ENCODE assay signal across 1 cellular context in the genomic region with DNA sequence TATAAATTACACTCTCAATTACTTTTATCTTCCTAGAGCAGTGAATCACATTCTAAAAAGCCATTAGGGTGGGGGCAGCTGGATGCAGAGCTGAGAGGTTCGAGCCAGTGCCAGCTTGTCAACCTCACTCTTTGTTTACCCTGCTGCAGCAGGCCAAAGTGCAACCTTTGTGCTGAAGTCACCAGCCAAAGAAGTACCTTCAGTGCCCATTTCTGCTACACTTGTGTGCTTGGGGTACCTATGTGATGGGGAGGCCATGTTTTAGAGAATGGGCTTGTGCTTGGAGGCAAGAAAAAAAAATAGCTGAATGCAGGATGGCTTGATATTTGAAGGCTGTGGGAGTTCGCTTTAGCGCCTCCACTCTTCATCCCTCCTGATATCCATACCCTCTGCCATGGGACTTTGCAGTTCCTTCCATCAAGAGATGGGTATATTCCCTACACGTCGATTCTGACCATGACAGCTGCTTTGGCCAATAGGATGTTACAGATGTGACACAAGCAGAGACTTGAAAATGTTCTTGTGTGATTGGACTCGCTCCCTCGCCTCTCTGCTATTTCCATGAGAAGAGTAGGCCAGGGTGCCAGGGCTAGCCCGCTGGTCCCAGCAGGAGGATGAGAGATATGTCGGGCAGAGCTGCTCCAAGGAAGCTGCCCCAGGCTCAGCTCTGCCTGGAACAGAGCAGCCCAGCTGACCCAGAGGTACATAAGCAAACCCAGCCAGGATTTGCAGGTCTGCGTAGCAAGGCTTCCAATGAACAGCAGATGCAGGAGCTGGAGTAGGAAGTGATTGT.
TF ChIP-seq lines count a peak whose summit lies in the region.

No MANE protein-coding gene starts in this region.

TF ChIP-seq in HepG2, 621 proteins besides CTCF, POLR2A, EP300 and RAD21 (continued from another document and continues in another):
- TF ChIP-seq, protein P1, sequence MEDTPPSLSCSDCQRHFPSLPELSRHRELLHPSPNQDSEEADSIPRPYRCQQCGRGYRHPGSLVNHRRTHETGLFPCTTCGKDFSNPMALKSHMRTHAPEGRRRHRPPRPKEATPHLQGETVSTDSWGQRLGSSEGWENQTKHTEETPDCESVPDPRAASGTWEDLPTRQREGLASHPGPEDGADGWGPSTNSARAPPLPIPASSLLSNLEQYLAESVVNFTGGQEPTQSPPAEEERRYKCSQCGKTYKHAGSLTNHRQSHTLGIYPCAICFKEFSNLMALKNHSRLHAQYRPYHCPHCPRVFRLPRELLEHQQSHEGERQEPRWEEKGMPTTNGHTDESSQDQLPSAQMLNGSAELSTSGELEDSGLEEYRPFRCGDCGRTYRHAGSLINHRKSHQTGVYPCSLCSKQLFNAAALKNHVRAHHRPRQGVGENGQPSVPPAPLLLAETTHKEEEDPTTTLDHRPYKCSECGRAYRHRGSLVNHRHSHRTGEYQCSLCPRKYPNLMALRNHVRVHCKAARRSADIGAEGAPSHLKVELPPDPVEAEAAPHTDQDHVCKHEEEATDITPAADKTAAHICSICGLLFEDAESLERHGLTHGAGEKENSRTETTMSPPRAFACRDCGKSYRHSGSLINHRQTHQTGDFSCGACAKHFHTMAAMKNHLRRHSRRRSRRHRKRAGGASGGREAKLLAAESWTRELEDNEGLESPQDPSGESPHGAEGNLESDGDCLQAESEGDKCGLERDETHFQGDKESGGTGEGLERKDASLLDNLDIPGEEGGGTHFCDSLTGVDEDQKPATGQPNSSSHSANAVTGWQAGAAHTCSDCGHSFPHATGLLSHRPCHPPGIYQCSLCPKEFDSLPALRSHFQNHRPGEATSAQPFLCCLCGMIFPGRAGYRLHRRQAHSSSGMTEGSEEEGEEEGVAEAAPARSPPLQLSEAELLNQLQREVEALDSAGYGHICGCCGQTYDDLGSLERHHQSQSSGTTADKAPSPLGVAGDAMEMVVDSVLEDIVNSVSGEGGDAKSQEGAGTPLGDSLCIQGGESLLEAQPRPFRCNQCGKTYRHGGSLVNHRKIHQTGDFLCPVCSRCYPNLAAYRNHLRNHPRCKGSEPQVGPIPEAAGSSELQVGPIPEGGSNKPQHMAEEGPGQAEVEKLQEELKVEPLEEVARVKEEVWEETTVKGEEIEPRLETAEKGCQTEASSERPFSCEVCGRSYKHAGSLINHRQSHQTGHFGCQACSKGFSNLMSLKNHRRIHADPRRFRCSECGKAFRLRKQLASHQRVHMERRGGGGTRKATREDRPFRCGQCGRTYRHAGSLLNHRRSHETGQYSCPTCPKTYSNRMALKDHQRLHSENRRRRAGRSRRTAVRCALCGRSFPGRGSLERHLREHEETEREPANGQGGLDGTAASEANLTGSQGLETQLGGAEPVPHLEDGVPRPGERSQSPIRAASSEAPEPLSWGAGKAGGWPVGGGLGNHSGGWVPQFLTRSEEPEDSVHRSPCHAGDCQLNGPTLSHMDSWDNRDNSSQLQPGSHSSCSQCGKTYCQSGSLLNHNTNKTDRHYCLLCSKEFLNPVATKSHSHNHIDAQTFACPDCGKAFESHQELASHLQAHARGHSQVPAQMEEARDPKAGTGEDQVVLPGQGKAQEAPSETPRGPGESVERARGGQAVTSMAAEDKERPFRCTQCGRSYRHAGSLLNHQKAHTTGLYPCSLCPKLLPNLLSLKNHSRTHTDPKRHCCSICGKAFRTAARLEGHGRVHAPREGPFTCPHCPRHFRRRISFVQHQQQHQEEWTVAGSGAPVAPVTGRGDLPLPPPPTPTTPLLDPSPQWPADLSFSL (CRISPR knock-in tag; IDR thresholded peaks at IDR 0.05) = no peak
- TF ChIP-seq YEATS4 (CRISPR knock-in tag; IDR thresholded peaks at IDR 0.05; ENCODE audit: borderline replicate concordance) = no peak
- no peak for TF ChIP-seq ZSCAN20 (CRISPR knock-in tag; IDR thresholded peaks at IDR 0.05; ENCODE audit: borderline replicate concordance)
- TF ChIP-seq, protein P2, sequence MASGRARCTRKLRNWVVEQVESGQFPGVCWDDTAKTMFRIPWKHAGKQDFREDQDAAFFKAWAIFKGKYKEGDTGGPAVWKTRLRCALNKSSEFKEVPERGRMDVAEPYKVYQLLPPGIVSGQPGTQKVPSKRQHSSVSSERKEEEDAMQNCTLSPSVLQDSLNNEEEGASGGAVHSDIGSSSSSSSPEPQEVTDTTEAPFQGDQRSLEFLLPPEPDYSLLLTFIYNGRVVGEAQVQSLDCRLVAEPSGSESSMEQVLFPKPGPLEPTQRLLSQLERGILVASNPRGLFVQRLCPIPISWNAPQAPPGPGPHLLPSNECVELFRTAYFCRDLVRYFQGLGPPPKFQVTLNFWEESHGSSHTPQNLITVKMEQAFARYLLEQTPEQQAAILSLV (CRISPR knock-in tag; IDR thresholded peaks at IDR 0.05; ENCODE audit: borderline replicate concordance) = no peak
- TF ChIP-seq ZNF446 (CRISPR knock-in tag; IDR thresholded peaks at IDR 0.05) = no peak
- no peak; the same call in 1 of the 2 replicates for TF ChIP-seq ZNF460 (CRISPR knock-in tag; IDR thresholded peaks at IDR 0.05; ENCODE audit: borderline replicate concordance)
- no peak for TF ChIP-seq CENPT (CRISPR knock-in tag; IDR thresholded peaks at IDR 0.05; ENCODE audit: low read depth)
- peak; percentile 94 for TF ChIP-seq ZNF644 (CRISPR knock-in tag; IDR thresholded peaks at IDR 0.05; ENCODE audit: low read depth)
- TF ChIP-seq EED (CRISPR knock-in tag; IDR thresholded peaks at IDR 0.05) = no peak
- 0 out of 2 replicates have a peak, but pooled peaks have one; percentile 39 for TF ChIP-seq CHCHD3 (CRISPR knock-in tag; IDR thresholded peaks at IDR 0.05)
- no peak for TF ChIP-seq MBD4 (IDR thresholded peaks at IDR 0.05; ENCODE audit: borderline replicate concordance, low read length)
- TF ChIP-seq HOXA5 (CRISPR knock-in tag; IDR thresholded peaks at IDR 0.05) = no peak
- TF ChIP-seq ZBTB42 (CRISPR knock-in tag; IDR thresholded peaks at IDR 0.05) = no peak
- TF ChIP-seq ZNF121 (CRISPR knock-in tag; IDR thresholded peaks at IDR 0.05) = no peak
- TF ChIP-seq SAFB2 (CRISPR knock-in tag; IDR thresholded peaks at IDR 0.05; ENCODE audit: borderline replicate concordance, low read depth) = peak; percentile 32; the same call in 1 of the 2 replicates
- TF ChIP-seq TAF15 (IDR thresholded peaks at IDR 0.05; ENCODE audit: low read depth, low read length, poor library complexity, severe bottlenecking) = no peak
- TF ChIP-seq ZNF230 (CRISPR knock-in tag; IDR thresholded peaks at IDR 0.05) = no peak
- TF ChIP-seq ATF7-NPFF (CRISPR knock-in tag; IDR thresholded peaks at IDR 0.05; ENCODE audit: low read depth) = peak; percentile 35; the same call in 1 of the 2 replicates
- no peak for TF ChIP-seq GATAD1 (CRISPR knock-in tag; IDR thresholded peaks at IDR 0.05)
- 0 out of 2 replicates have a peak, but pooled peaks have one; percentile 41 for TF ChIP-seq CC2D1A (CRISPR knock-in tag; IDR thresholded peaks at IDR 0.05)
- no peak for TF ChIP-seq PHB2 (IDR thresholded peaks at IDR 0.05; ENCODE audit: partially characterized antibody)
- TF ChIP-seq ZNF660 (CRISPR knock-in tag; IDR thresholded peaks at IDR 0.05; ENCODE audit: borderline replicate concordance, low read depth) = no peak
- no peak for TF ChIP-seq SNRNP70 (IDR thresholded peaks at IDR 0.05; ENCODE audit: low read depth, low read length)
- peak; percentile 43; the same call in 1 of the 2 replicates for TF ChIP-seq CREM (IDR thresholded peaks at IDR 0.05)
- TF ChIP-seq CREM (CRISPR knock-in tag; IDR thresholded peaks at IDR 0.05) = no peak
- peak; percentile 75 for TF ChIP-seq SALL1 (CRISPR knock-in tag; IDR thresholded peaks at IDR 0.05)
- TF ChIP-seq LCORL (IDR thresholded peaks at IDR 0.05) = no peak
- TF ChIP-seq LCORL (CRISPR knock-in tag; IDR thresholded peaks at IDR 0.05) = peak; percentile 84
- TF ChIP-seq ZNF569 (CRISPR knock-in tag; IDR thresholded peaks at IDR 0.05; ENCODE audit: borderline replicate concordance) = no peak
- 0 out of 2 replicates have a peak, but pooled peaks have one; percentile 64 for TF ChIP-seq EEA1 (CRISPR knock-in tag; IDR thresholded peaks at IDR 0.05; ENCODE audit: borderline replicate concordance)
- TF ChIP-seq, protein P3, sequence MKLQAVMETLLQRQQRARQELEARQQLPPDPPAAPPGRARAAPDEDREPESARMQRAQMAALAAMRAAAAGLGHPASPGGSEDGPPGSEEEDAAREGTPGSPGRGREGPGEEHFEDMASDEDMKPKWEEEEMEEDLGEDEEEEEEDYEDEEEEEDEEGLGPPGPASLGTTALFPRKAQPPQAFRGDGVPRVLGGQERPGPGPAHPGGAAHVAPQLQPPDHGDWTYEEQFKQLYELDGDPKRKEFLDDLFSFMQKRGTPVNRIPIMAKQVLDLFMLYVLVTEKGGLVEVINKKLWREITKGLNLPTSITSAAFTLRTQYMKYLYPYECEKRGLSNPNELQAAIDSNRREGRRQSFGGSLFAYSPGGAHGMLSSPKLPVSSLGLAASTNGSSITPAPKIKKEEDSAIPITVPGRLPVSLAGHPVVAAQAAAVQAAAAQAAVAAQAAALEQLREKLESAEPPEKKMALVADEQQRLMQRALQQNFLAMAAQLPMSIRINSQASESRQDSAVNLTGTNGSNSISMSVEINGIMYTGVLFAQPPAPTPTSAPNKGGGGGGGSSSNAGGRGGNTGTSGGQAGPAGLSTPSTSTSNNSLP (IDR thresholded peaks at IDR 0.05; ENCODE audit: low read depth, low read length) = 0 out of 2 replicates have a peak, but pooled peaks have one; percentile 61
- TF ChIP-seq ZNF468 (CRISPR knock-in tag; IDR thresholded peaks at IDR 0.05) = no peak
- TF ChIP-seq, protein P4, sequence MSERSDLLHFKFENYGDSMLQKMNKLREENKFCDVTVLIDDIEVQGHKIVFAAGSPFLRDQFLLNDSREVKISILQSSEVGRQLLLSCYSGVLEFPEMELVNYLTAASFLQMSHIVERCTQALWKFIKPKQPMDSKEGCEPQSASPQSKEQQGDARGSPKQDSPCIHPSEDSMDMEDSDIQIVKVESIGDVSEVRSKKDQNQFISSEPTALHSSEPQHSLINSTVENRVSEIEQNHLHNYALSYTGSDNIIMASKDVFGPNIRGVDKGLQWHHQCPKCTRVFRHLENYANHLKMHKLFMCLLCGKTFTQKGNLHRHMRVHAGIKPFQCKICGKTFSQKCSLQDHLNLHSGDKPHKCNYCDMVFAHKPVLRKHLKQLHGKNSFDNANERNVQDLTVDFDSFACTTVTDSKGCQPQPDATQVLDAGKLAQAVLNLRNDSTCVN (CRISPR knock-in tag; IDR thresholded peaks at IDR 0.05; ENCODE audit: borderline replicate concordance) = peak; percentile 23
- TF ChIP-seq ZNF253 (CRISPR knock-in tag; IDR thresholded peaks at IDR 0.05; ENCODE audit: borderline replicate concordance) = no peak
- TF ChIP-seq, protein P5, sequence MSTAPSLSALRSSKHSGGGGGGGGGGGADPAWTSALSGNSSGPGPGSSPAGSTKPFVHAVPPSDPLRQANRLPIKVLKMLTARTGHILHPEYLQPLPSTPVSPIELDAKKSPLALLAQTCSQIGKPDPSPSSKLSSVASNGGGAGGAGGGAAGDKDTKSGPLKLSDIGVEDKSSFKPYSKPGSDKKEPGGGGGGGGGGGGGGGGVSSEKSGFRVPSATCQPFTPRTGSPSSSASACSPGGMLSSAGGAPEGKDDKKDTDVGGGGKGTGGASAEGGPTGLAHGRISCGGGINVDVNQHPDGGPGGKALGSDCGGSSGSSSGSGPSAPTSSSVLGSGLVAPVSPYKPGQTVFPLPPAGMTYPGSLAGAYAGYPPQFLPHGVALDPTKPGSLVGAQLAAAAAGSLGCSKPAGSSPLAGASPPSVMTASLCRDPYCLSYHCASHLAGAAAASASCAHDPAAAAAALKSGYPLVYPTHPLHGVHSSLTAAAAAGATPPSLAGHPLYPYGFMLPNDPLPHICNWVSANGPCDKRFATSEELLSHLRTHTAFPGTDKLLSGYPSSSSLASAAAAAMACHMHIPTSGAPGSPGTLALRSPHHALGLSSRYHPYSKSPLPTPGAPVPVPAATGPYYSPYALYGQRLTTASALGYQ (CRISPR knock-in tag; IDR thresholded peaks at IDR 0.05) = no peak
- TF ChIP-seq, protein P6, sequence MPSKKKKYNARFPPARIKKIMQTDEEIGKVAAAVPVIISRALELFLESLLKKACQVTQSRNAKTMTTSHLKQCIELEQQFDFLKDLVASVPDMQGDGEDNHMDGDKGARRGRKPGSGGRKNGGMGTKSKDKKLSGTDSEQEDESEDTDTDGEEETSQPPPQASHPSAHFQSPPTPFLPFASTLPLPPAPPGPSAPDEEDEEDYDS (CRISPR knock-in tag; IDR thresholded peaks at IDR 0.05) = peak; percentile 55
- TF ChIP-seq SP2 (CRISPR knock-in tag; IDR thresholded peaks at IDR 0.05) = no peak
- no peak for TF ChIP-seq SNAI1 (CRISPR knock-in tag; IDR thresholded peaks at IDR 0.05; ENCODE audit: borderline replicate concordance)
- peak; percentile 72; the same call in 1 of the 2 replicates for TF ChIP-seq ZMYM3 (CRISPR knock-in tag; IDR thresholded peaks at IDR 0.05)
- TF ChIP-seq ZIK1 (CRISPR knock-in tag; IDR thresholded peaks at IDR 0.05; ENCODE audit: borderline replicate concordance, low read depth) = no peak; the same call in 1 of the 2 replicates
- no peak for TF ChIP-seq NFYC (CRISPR knock-in tag; IDR thresholded peaks at IDR 0.05)
- no peak for TF ChIP-seq ZFP90 (CRISPR knock-in tag; IDR thresholded peaks at IDR 0.05; ENCODE audit: borderline replicate concordance)
- TF ChIP-seq MEF2D (CRISPR knock-in tag; IDR thresholded peaks at IDR 0.05) = no peak
- TF ChIP-seq, protein P7, sequence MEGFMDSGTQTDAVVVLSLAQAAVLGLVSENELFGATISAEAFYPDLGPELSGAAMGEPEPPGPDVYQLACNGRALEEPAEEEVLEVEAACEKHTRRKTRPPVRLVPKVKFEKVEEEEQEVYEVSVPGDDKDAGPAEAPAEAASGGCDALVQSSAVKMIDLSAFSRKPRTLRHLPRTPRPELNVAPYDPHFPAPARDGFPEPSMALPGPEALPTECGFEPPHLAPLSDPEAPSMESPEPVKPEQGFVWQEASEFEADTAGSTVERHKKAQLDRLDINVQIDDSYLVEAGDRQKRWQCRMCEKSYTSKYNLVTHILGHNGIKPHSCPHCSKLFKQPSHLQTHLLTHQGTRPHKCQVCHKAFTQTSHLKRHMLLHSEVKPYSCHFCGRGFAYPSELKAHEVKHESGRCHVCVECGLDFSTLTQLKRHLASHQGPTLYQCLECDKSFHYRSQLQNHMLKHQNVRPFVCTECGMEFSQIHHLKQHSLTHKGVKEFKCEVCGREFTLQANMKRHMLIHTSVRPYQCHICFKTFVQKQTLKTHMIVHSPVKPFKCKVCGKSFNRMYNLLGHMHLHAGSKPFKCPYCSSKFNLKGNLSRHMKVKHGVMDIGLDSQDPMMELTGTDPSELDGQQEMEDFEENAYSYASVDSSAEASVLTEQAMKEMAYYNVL (CRISPR knock-in tag; IDR thresholded peaks at IDR 0.05; ENCODE audit: borderline replicate concordance) = no peak
- no peak for TF ChIP-seq TBL1XR1 (IDR thresholded peaks at IDR 0.05; ENCODE audit: borderline replicate concordance, low read length, partially characterized antibody)
- TF ChIP-seq ZNF350 (CRISPR knock-in tag; IDR thresholded peaks at IDR 0.05; ENCODE audit: borderline replicate concordance, low read depth) = peak; percentile 60; the same call in 1 of the 2 replicates
- no peak for TF ChIP-seq ZNF616 (CRISPR knock-in tag; IDR thresholded peaks at IDR 0.05; ENCODE audit: low read depth)
- no peak for TF ChIP-seq ZNF672 (CRISPR knock-in tag; IDR thresholded peaks at IDR 0.05)
- no peak for TF ChIP-seq CENPX (CRISPR knock-in tag; IDR thresholded peaks at IDR 0.05)
- no peak for TF ChIP-seq ARNTL (CRISPR knock-in tag; IDR thresholded peaks at IDR 0.05)
